27 cellular contexts compared by ENCODE assay signal in the genomic region with DNA sequence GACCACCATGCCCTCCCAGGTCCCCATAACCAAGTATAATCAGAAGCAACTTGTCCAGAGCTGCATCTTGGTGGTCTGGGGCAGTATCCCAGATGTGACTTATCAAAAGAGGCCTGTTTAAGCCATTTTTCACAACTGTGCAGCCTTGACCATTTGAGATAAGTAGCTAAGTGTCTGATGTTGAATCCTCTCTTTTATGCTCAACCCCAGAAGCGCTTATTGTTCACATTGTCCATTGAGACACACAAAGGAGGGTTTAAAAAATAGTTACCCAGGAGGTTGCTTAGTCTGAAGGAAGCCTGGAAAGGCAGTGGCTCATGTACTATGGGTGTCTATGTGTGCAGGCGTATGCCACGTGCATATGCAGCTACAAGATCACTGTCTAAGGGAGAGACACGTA. TPM values are rescaled to one million over a fixed set of nuclear protein-coding genes. Genes with fewer than 3 reads are reported as not detected.
"Had no signal": no experiment of that assay in that cellular context is flagged by ENCODE, and none has a peak within 500 bp of the region (broad histone marks: within the 10 kb centered on the region; RNA-seq: fewer than 3 reads in every experiment).

No MANE protein-coding gene starts in this region.

- H3K4me1 Mint-ChIP-seq: activated CD4-positive, alpha-beta T cell treated with anti-CD3 and anti-CD28 coated beads for 36 hours; activated CD8-positive, alpha-beta memory T cell treated with anti-CD3 and anti-CD28 coated beads, Interleukin-2, amount 10 ng/mL, durations not matched to agents 7 days and 5 days; natural killer cell; stimulated activated effector memory CD8-positive, alpha-beta T cell treated with anti-CD3 and anti-CD28 coated beads, Interleukin-12 subunit alpha, Interleukin-12 subunit beta, amount 100 ng/mL, for 72 hours had no signal

- H3K36me3 Mint-ChIP-seq: activated CD8-positive, alpha-beta memory T cell treated with anti-CD3 and anti-CD28 coated beads, Interleukin-2, amount 10 ng/mL, durations not matched to agents 7 days and 5 days; activated naive CD4-positive, alpha-beta T cell treated with anti-CD3 and anti-CD28 coated beads, Interleukin-2, amount 50 U/mL, for 72 hours; memory B cell; natural killer cell; stimulated activated effector memory CD8-positive, alpha-beta T cell treated with anti-CD3 and anti-CD28 coated beads, Interleukin-12 subunit alpha, Interleukin-12 subunit beta, amount 100 ng/mL, for 72 hours had no signal

- H3K4me3 Mint-ChIP-seq: activated CD4-positive, alpha-beta T cell treated with anti-CD3 and anti-CD28 coated beads for 36 hours; activated CD8-positive, alpha-beta memory T cell treated with anti-CD3 and anti-CD28 coated beads, Interleukin-2, amount 10 ng/mL, durations not matched to agents 7 days and 5 days; activated CD8-positive, alpha-beta T cell treated with anti-CD3 and anti-CD28 coated beads, Interleukin-2, amount 10 ng/mL, durations not matched to agents 7 days and 5 days; activated T-cell treated with anti-CD3 and anti-CD28 coated beads, Interleukin-2, amount 50 U/mL, for 72 hours; memory B cell; natural killer cell; stimulated activated effector memory CD8-positive, alpha-beta T cell treated with anti-CD3 and anti-CD28 coated beads, Interleukin-12 subunit alpha, Interleukin-12 subunit beta, amount 100 ng/mL, for 72 hours; stimulated activated naive CD8-positive, alpha-beta T cell treated with anti-CD3 and anti-CD28 coated beads, Interleukin-15, Interleukin-2, amounts not matched to agents 100 ng/mL and 50 ng/mL, for 24 hours had no signal

- H3K27me3 Mint-ChIP-seq: progenitor cell of endocrine pancreas; stimulated activated naive CD8-positive, alpha-beta T cell treated with anti-CD3 and anti-CD28 coated beads, Interleukin-15, Interleukin-2, amounts not matched to agents 100 ng/mL and 50 ng/mL, for 24 hours had no signal

- DNase-seq: activated CD4-positive, alpha-beta T cell treated with anti-CD3 and anti-CD28 coated beads for 36 hours; activated CD4-positive, CD25-positive, alpha-beta regulatory T cell; activated CD8-positive, alpha-beta memory T cell treated with anti-CD3 and anti-CD28 coated beads, Interleukin-2, amount 10 ng/mL, durations not matched to agents 7 days and 5 days; activated CD8-positive, alpha-beta T cell treated with anti-CD3 and anti-CD28 coated beads, Interleukin-2, amount 10 ng/mL, durations not matched to agents 7 days and 5 days; activated naive CD4-positive, alpha-beta T cell; activated T-cell treated with anti-CD3 and anti-CD28 coated beads, Interleukin-2, amount 50 U/mL, for 72 hours; cortex of kidney; left ventricle myocardium superior; natural killer cell; retina; sigmoid colon; small intestine; stimulated activated CD4-positive, alpha-beta T cell treated with anti-CD3 and anti-CD28 coated beads, Interleukin-4, amount 100 ng/mL, for 24 hours; transverse colon; uterus had no signal

- H3K27ac Mint-ChIP-seq: activated CD4-positive, alpha-beta T cell treated with anti-CD3 and anti-CD28 coated beads for 36 hours; activated CD8-positive, alpha-beta memory T cell treated with anti-CD3 and anti-CD28 coated beads, Interleukin-2, amount 10 ng/mL, durations not matched to agents 7 days and 5 days; activated CD8-positive, alpha-beta T cell treated with anti-CD3 and anti-CD28 coated beads, Interleukin-2, amount 10 ng/mL, durations not matched to agents 7 days and 5 days; activated naive CD4-positive, alpha-beta T cell treated with anti-CD3 and anti-CD28 coated beads, Interleukin-2, amount 50 U/mL, for 72 hours; activated T-cell treated with anti-CD3 and anti-CD28 coated beads, Interleukin-2, amount 50 U/mL, for 72 hours; memory B cell; natural killer cell; progenitor cell of endocrine pancreas; stimulated activated effector memory CD8-positive, alpha-beta T cell treated with anti-CD3 and anti-CD28 coated beads, Interleukin-12 subunit alpha, Interleukin-12 subunit beta, amount 100 ng/mL, for 72 hours; stimulated activated naive CD8-positive, alpha-beta T cell treated with anti-CD3 and anti-CD28 coated beads, Interleukin-15, Interleukin-2, amounts not matched to agents 100 ng/mL and 50 ng/mL, for 24 hours had no signal

- H3K9me3 Mint-ChIP-seq: activated naive CD4-positive, alpha-beta T cell treated with anti-CD3 and anti-CD28 coated beads, Interleukin-2, amount 50 U/mL, for 72 hours; activated T-cell treated with anti-CD3 and anti-CD28 coated beads, Interleukin-2, amount 50 U/mL, for 72 hours; memory B cell; natural killer cell; stimulated activated effector memory CD8-positive, alpha-beta T cell treated with anti-CD3 and anti-CD28 coated beads, Interleukin-12 subunit alpha, Interleukin-12 subunit beta, amount 100 ng/mL, for 72 hours; stimulated activated naive CD8-positive, alpha-beta T cell treated with anti-CD3 and anti-CD28 coated beads, Interleukin-15, Interleukin-2, amounts not matched to agents 100 ng/mL and 50 ng/mL, for 24 hours had no signal

- H3K27ac ChIP-seq: gastroesophageal sphincter, sigmoid colon, suprapubic skin, transverse colon, uterus had no signal

- ATAC-seq: activated CD4-positive, alpha-beta T cell treated with anti-CD3 and anti-CD28 coated beads for 36 hours; activated CD8-positive, alpha-beta memory T cell treated with anti-CD3 and anti-CD28 coated beads, Interleukin-2, amount 10 ng/mL, durations not matched to agents 7 days and 5 days; activated CD8-positive, alpha-beta T cell treated with anti-CD3 and anti-CD28 coated beads, Interleukin-2, amount 10 ng/mL, durations not matched to agents 7 days and 5 days; activated naive CD4-positive, alpha-beta T cell treated with anti-CD3 and anti-CD28 coated beads, Interleukin-2, amount 50 U/mL, for 72 hours; activated T-cell treated with anti-CD3 and anti-CD28 coated beads, Interleukin-2, amount 50 U/mL, for 72 hours; gastroesophageal sphincter; left ventricle myocardium superior; natural killer cell; stimulated activated effector memory CD8-positive, alpha-beta T cell treated with anti-CD3 and anti-CD28 coated beads, Interleukin-12 subunit alpha, Interleukin-12 subunit beta, amount 100 ng/mL, for 72 hours had no signal

RNA-seq across cellular contexts. Expression of a gene that starts 27.0 kb away (rescaled TPM):
- total RNA-seq: bronchial epithelial cell, endothelial cell of umbilical vein, fibroblast of villous mesenchyme, left ventricle myocardium superior, mononuclear cell, osteoblast, progenitor cell of endocrine pancreas, suprapubic skin had no signal
